In genomic region chr16:11689031-11689840, GRCh38 we compare ENCODE assay signal across 8 cellular contexts. TPM values are rescaled to one million over a fixed set of nuclear protein-coding genes. Genes with fewer than 3 reads are reported as not detected.
DNase-seq lines count a peak whose midpoint lies in the region; ATAC-seq and TF ChIP-seq lines count a peak whose summit lies in the region.

No MANE protein-coding gene starts in this region.

- WGBS in stomach, 5 donors: 68 to 91% (median 87%) methylated on average over 3 of the region's 3 CpGs

- peaks cover 47 to 77% (median 76%) of the 10 kb centered on the region in 4 donors for H3K36me3 ChIP-seq in stomach

- intact Hi-C loops in stomach (cut with DNase I; ENCODE audit: low total_unique reads): no loop called here

- CTCF ChIA-PET in activated CD4-positive, alpha-beta memory T cell treated with anti-CD3 and anti-CD28 coated beads, Interleukin-2, amount 10 ng/mL, durations not matched to agents 7 days and 5 days (lab: Charles Lee): interaction anchor here (0.7 to 3.0 kb wide), 7 partner anchors 9 to 158 kb away, joined by 3 to 17 read pairs (median 5); no protein-coding TSS in a partner anchor

- H3K9me3 ChIP-seq in stomach: no peaks in the 10 kb centered on the region

- H3K4me1 ChIP-seq in stomach: peaks cover 5 to 55% (median 33%) of the 10 kb centered on the region in 4 donors

- peaks cover 23% of the 10 kb centered on the region for H3K4me1 Mint-ChIP-seq in activated CD4-positive, alpha-beta memory T cell treated with anti-CD3 and anti-CD28 coated beads, Interleukin-2, amount 10 ng/mL, durations not matched to agents 7 days and 5 days

- ATAC-seq in HG03064 (IDR thresholded peaks at IDR 0.05; ENCODE audit: low read depth, unreplicated experiment): peak; percentile 70

- TF ChIP-seq EP300 in stomach (IDR thresholded peaks at IDR 0.05): no peak

- DNase-seq in activated CD8-positive, alpha-beta memory T cell treated with anti-CD3 and anti-CD28 coated beads for 24 hours: peak; percentile 45
- DNase-seq in activated CD8-positive, alpha-beta memory T cell treated with anti-CD3 and anti-CD28 coated beads, Interleukin-2, amount 50 U/mL, for 48 hours: no peak
- no peak for DNase-seq in activated CD4-positive, alpha-beta memory T cell treated with anti-CD3 and anti-CD28 coated beads, Interleukin-2, amount 10 ng/mL, durations not matched to agents 7 days and 5 days
- DNase-seq in stomach (no peak), T1000 (lab: John Stamatoyannopoulos, UW) (no peak), NCI-H2029 (lab: John Stamatoyannopoulos, UW) (no peak), NCI-H187 (lab: John Stamatoyannopoulos, UW) (no peak)

- H3K4me3 Mint-ChIP-seq in activated CD4-positive, alpha-beta memory T cell treated with anti-CD3 and anti-CD28 coated beads, Interleukin-2, amount 10 ng/mL, durations not matched to agents 7 days and 5 days: no peak overlapping the region

- no peaks in the 10 kb centered on the region for H3K27me3 ChIP-seq in stomach

- no peak for TF ChIP-seq POLR2A in stomach (IDR thresholded peaks at IDR 0.05)

- H3K36me3 Mint-ChIP-seq in activated CD4-positive, alpha-beta memory T cell treated with anti-CD3 and anti-CD28 coated beads, Interleukin-2, amount 10 ng/mL, durations not matched to agents 7 days and 5 days (ENCODE audit: low read depth): peaks cover 69% of the 10 kb centered on the region

- H3K27ac ChIP-seq in stomach: peak overlapping the region in 4 of 5 donors; percentile 28 to 51 (median 47)

- H3K27ac Mint-ChIP-seq in activated CD4-positive, alpha-beta memory T cell treated with anti-CD3 and anti-CD28 coated beads, Interleukin-2, amount 10 ng/mL, durations not matched to agents 7 days and 5 days: peak overlapping the region; percentile 58

- H3K27me3 Mint-ChIP-seq in activated CD4-positive, alpha-beta memory T cell treated with anti-CD3 and anti-CD28 coated beads, Interleukin-2, amount 10 ng/mL, durations not matched to agents 7 days and 5 days: no peaks in the 10 kb centered on the region

- no peaks in the 10 kb centered on the region for H3K9me3 Mint-ChIP-seq in activated CD4-positive, alpha-beta memory T cell treated with anti-CD3 and anti-CD28 coated beads, Interleukin-2, amount 10 ng/mL, durations not matched to agents 7 days and 5 days

- POLR2A ChIA-PET in activated CD4-positive, alpha-beta memory T cell treated with anti-CD3 and anti-CD28 coated beads, Interleukin-2, amount 10 ng/mL, durations not matched to agents 7 days and 5 days (lab: Charles Lee): interaction anchor here (0.7 to 1.9 kb wide), 4 partner anchors 9 to 53 kb away, joined by 3 to 6 read pairs (median 4); partner anchors contain the start of gene TXNDC11

- TF ChIP-seq CTCF in stomach (IDR thresholded peaks at IDR 0.05): no peak

- no peak overlapping the region for H3K4me3 ChIP-seq in stomach

RNA-seq across cellular contexts. Expression of gene SNN, which starts 21.0 kb away (rescaled TPM):
- total RNA-seq in activated CD4-positive, alpha-beta memory T cell treated with anti-CD3 and anti-CD28 coated beads, Interleukin-2, amount 10 ng/mL, durations not matched to agents 7 days and 5 days: 1 to 10 TPM; 6.2 to 7.3 TPM
- total RNA-seq in stomach: 10 to 100 TPM in 4 of 5 donors, 1 to 10 TPM in 1; 2.9 to 25.0 (median 16.0) TPM
- 10 to 100 TPM in 2 of 3 donors, 1 to 10 TPM in 1; 8.5 to 14.0 (median 11.3) TPM for polyA plus RNA-seq in stomach

RNA-seq across cellular contexts. Expression of gene TXNDC11, which starts 53.4 kb away (rescaled TPM):
- 10 to 100 TPM; 45.3 to 46.6 TPM for total RNA-seq in activated CD4-positive, alpha-beta memory T cell treated with anti-CD3 and anti-CD28 coated beads, Interleukin-2, amount 10 ng/mL, durations not matched to agents 7 days and 5 days
- 10 to 100 TPM; 24.1 to 72.9 (median 51.1) TPM for total RNA-seq in stomach
- polyA plus RNA-seq in stomach: 10 to 100 TPM; 27.0 to 42.9 (median 41.3) TPM
